ENCODE assay signal across 10 cellular contexts in the genomic region with DNA sequence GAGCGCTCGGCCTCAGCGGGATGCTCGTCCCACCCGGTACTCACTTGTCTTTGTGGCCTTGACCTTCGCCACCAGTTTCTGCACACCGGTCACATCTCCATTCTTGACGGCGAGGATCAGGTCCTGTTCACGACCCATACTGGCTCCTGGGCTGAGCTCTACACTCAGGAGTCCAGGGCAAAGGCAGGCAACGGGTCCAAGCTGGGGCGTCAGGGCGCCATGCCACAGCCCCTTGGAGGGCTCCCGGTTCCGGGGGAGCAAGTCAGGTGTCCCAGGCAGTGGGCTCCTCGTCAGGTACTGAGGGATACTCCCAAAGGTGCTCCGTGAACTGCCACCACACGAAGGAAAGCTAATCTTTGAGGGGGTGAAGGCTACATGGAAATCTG. TPM values are rescaled to one million over a fixed set of nuclear protein-coding genes. Genes with fewer than 3 reads are reported as not detected.
DNase-seq lines count a peak whose midpoint lies in the region; ATAC-seq and TF ChIP-seq lines count a peak whose summit lies in the region.
"Had no signal": no experiment of that assay in that cellular context is flagged by ENCODE, and none has a peak within 500 bp of the region (broad histone marks: within the 10 kb centered on the region; RNA-seq: fewer than 3 reads in every experiment).

No MANE protein-coding gene starts in this region.

- POLR2A ChIA-PET in PC-3 (lab: Charles Lee; ENCODE audit: unreplicated experiment): interaction anchor here (0.6 kb wide), 1 partner anchor 84 kb away, joined by 14 read pairs; no protein-coding TSS in a partner anchor

- H3K4me2 ChIP-seq in PC-3 (ENCODE audit: low read length) (peak overlapping the region; percentile 93), osteoblast (ENCODE audit: insufficient read depth, low read length) (peak overlapping the region; percentile 94)

- H3K4me3 ChIP-seq in PC-3 (ENCODE audit: low read length) (peak overlapping the region; percentile 78; the same call in 1 of the 2 replicates), esophagus (ENCODE audit: low read depth in 1 of 2, low read length in 2 of 2) (peak overlapping the region; percentile 75 to 82), osteoblast (ENCODE audit: insufficient read depth, low read length) (no peak overlapping the region), SJCRH30 (no peak overlapping the region)
- H3K4me3 ChIP-seq in effector memory CD4-positive, alpha-beta T cell (ENCODE audit: insufficient read depth, low read depth, low read length, poor library complexity, severe bottlenecking): no peak overlapping the region

- no peak for TF ChIP-seq CTCF in 22Rv1 (IDR thresholded peaks at IDR 0.05)
- TF ChIP-seq CTCF in PC-3 (conservative IDR thresholded peaks at IDR 0.05; ENCODE audit: low read depth, low read length): no peak
- no peak for TF ChIP-seq CTCF in osteoblast (IDR thresholded peaks at IDR 0.05; ENCODE audit: extremely low read depth, low read depth, low read length)

- peak overlapping the region; percentile 89 for H3K27ac ChIP-seq in 22Rv1
- H3K27ac ChIP-seq in PC-3 (ENCODE audit: low read length): no peak overlapping the region
- H3K27ac ChIP-seq in esophagus (ENCODE audit: low read depth in 2 of 2, low read length in 1 of 2): peak overlapping the region; percentile 13 to 82
- H3K27ac ChIP-seq in osteoblast (ENCODE audit: low read depth, low read length): no peak overlapping the region
- no peak overlapping the region for H3K27ac ChIP-seq in effector memory CD4-positive, alpha-beta T cell (ENCODE audit: insufficient read depth, low read length, poor library complexity, severe bottlenecking)
- no peak overlapping the region for H3K27ac ChIP-seq in SJCRH30

- no peak overlapping the region for H3K9ac ChIP-seq in PC-3 (ENCODE audit: low read length)

- H3F3A ChIP-seq in PC-3 (ENCODE audit: low read length, unreplicated experiment): no peaks in the 10 kb centered on the region

- BruUV-seq in PC-3 (replicated peaks; lab: Mats Ljungman, UMichigan): no TSS peak

- H3K9me3 ChIP-seq in PC-3 (ENCODE audit: low read length) (no peaks in the 10 kb centered on the region), esophagus (ENCODE audit: control insufficient read depth in 2 of 2, insufficient read depth in 1 of 2, low read depth in 1 of 2, low read length in 1 of 2) (no peaks in the 10 kb centered on the region), osteoblast (ENCODE audit: low read depth, low read length) (no peaks in the 10 kb centered on the region), SJCRH30 (replicated peaks) (no peaks in the 10 kb centered on the region)
- H3K9me3 ChIP-seq in effector memory CD4-positive, alpha-beta T cell (ENCODE audit: control insufficient read depth, low read length): no peaks in the 10 kb centered on the region

- DNase-seq in PC-3 (no peak), osteoblast (ENCODE audit: insufficient read length, low spot score, missing footprints) (no peak), kidney tubule cell (ENCODE audit: low spot score) (no peak), SJCRH30 (no peak)
- DNase-seq in stimulated activated CD4-positive, alpha-beta T cell treated with anti-CD3 and anti-CD28 coated beads, Interleukin-4, amount 100 ng/mL, for 24 hours: no peak
- no peak for DNase-seq in effector memory CD4-positive, alpha-beta T cell
- DNase-seq: naive thymus-derived CD8-positive, alpha-beta T cell; NCI-H1436 had no signal

- H3K9me2 ChIP-seq in PC-3 (replicated peaks; ENCODE audit: low read length): no peaks in the 10 kb centered on the region

- intact Hi-C loops in PC-3 (cut with micrococcal nuclease): loop anchor here (2.0 kb wide), 1 partner anchor 75 kb away; no protein-coding TSS in a partner anchor

- H3K79me2 ChIP-seq in PC-3 (ENCODE audit: low read length): peaks cover 66% of the 10 kb centered on the region
- H3K79me2 ChIP-seq in osteoblast (ENCODE audit: insufficient read depth, low read length): peaks cover 30% of the 10 kb centered on the region

- H3K36me3 ChIP-seq in PC-3 (ENCODE audit: low read depth, low read length) (no peaks in the 10 kb centered on the region; the same call in 1 of the 2 replicates), esophagus (ENCODE audit: control insufficient read depth in 2 of 2, insufficient read depth in 2 of 2, low read length in 1 of 2) (no peaks in the 10 kb centered on the region), osteoblast (ENCODE audit: insufficient read depth, low read length) (peaks cover 6% of the 10 kb centered on the region), SJCRH30 (no peaks in the 10 kb centered on the region)
- no peaks in the 10 kb centered on the region for H3K36me3 ChIP-seq in effector memory CD4-positive, alpha-beta T cell (ENCODE audit: control insufficient read depth, insufficient read depth, low read length)

- H2AFZ ChIP-seq in PC-3 (ENCODE audit: low read length): no peak overlapping the region
- no peak overlapping the region for H2AFZ ChIP-seq in osteoblast (ENCODE audit: low read length)

- H3K4me1 ChIP-seq in PC-3 (ENCODE audit: insufficient read depth, low read length) (peaks cover 47% of the 10 kb centered on the region), esophagus (ENCODE audit: control insufficient read depth in 2 of 2, insufficient read depth in 2 of 2, low read length in 1 of 2) (peaks cover 11 to 19% of the 10 kb centered on the region in 2 donors), osteoblast (ENCODE audit: insufficient read depth, low read length) (peaks cover 15% of the 10 kb centered on the region), SJCRH30 (peaks cover 2% of the 10 kb centered on the region; the same call in 1 of the 2 replicates)
- H3K4me1 ChIP-seq in effector memory CD4-positive, alpha-beta T cell (ENCODE audit: control insufficient read depth, insufficient read depth, low read length, poor library complexity, severe bottlenecking): peaks cover 25% of the 10 kb centered on the region

- H3K27me3 ChIP-seq in PC-3 (ENCODE audit: low read length) (no peaks in the 10 kb centered on the region), esophagus (ENCODE audit: control insufficient read depth in 1 of 2, insufficient read depth in 2 of 2, low read length in 2 of 2) (no peaks in the 10 kb centered on the region), osteoblast (ENCODE audit: insufficient read depth, low read length) (no peaks in the 10 kb centered on the region), SJCRH30 (no peaks in the 10 kb centered on the region)
- peaks cover 5% of the 10 kb centered on the region for H3K27me3 ChIP-seq in effector memory CD4-positive, alpha-beta T cell (replicated peaks; ENCODE audit: control insufficient read depth, insufficient read depth, low read length, poor library complexity, severe bottlenecking)

- WGBS in esophagus, 2 donors: 69 to 78% methylated on average over 18 of the region's 18 CpGs

- CTCF ChIA-PET in PC-3 (lab: Charles Lee): interaction anchor here (0.7 to 1.3 kb wide), 3 partner anchors 11 to 18 kb away, joined by 4 to 7 read pairs (median 7); a partner anchor contains a TSS

- no peak for ATAC-seq in PC-3
- ATAC-seq: naive thymus-derived CD8-positive, alpha-beta T cell had no signal

- H4K20me1 ChIP-seq in PC-3 (ENCODE audit: low read length) (peaks cover 30% of the 10 kb centered on the region), osteoblast (ENCODE audit: insufficient read depth, low read length) (peaks cover 41% of the 10 kb centered on the region)

RNA-seq across cellular contexts. Expression of a gene that starts 1.7 kb away (rescaled TPM):
- total RNA-seq in PC-3 (2014; rRNA removed) (22.0 and 28.3 TPM in 2 replicates), osteoblast (8.7 and 10.3 TPM in 2 replicates)
- 10 to 100 TPM in 1 of 2 donors, 1 to 10 TPM in 1; 6.3 to 10.5 TPM for polyA plus RNA-seq in esophagus
- total RNA-seq in SJCRH30 (2014; rRNA removed; shearing (Covaris generic)): 6.9 and 9.3 TPM in 2 replicates

RNA-seq across cellular contexts. Expression of a gene that starts 2.7 kb away (rescaled TPM):
- total RNA-seq in PC-3 (2014; rRNA removed) (61.6 and 70.4 TPM in 2 replicates), osteoblast (9.7 and 10.9 TPM in 2 replicates)
- polyA plus RNA-seq in esophagus: 10 to 100 TPM; 25.1 to 31.5 TPM
- 34.3 and 44.8 TPM in 2 replicates for total RNA-seq in SJCRH30 (2014; rRNA removed; shearing (Covaris generic))

RNA-seq across cellular contexts. Expression of a gene that starts 11.8 kb away (rescaled TPM):
- total RNA-seq in PC-3 (2014; rRNA removed): 92.9 and 122 TPM in 2 replicates
- polyA plus RNA-seq in esophagus: 100 to 1,000 TPM in 1 of 2 donors, 10 to 100 TPM in 1; 71.6 to 139 TPM
- total RNA-seq in osteoblast: 0.36 and 0.59 TPM in 2 replicates
- not detected in 2 replicates for total RNA-seq in SJCRH30 (2014; rRNA removed; shearing (Covaris generic))

RNA-seq across cellular contexts. Expression of a gene that starts 57.2 kb away (rescaled TPM):
- total RNA-seq in PC-3 (2014; rRNA removed) (45.6 and 88.3 TPM in 2 replicates), osteoblast (33.3 and 38.0 TPM in 2 replicates)
- polyA plus RNA-seq in esophagus: 10 to 100 TPM; 26.4 to 38.9 TPM
- total RNA-seq in SJCRH30 (2014; rRNA removed; shearing (Covaris generic)): 43.5 and 55.6 TPM in 2 replicates

Comparison
In these comparisons a context has a peak if more than half of its experiments do, and no peak if none do; other contexts are left out.
1. H3K27ac ChIP-seq: peak in 22Rv1 (single experiment) and esophagus (2 of 2); none in PC-3 (single experiment), osteoblast (single experiment), effector memory CD4-positive, alpha-beta T cell (single experiment) and SJCRH30 (single experiment).
2. H3K4me3 ChIP-seq: peak in PC-3 (single experiment) and esophagus (2 of 2); none in osteoblast (single experiment), effector memory CD4-positive, alpha-beta T cell (single experiment) and SJCRH30 (single experiment).
3. RNA of a gene that starts 11.8 kb away (total RNA-seq): 92.9 to 122 TPM in PC-3; 0.36 to 0.59 TPM in osteoblast and not detected in SJCRH30; every median in the first group is over 10 times any median in the second.